12 cellular contexts compared by ENCODE assay signal in the genomic region with DNA sequence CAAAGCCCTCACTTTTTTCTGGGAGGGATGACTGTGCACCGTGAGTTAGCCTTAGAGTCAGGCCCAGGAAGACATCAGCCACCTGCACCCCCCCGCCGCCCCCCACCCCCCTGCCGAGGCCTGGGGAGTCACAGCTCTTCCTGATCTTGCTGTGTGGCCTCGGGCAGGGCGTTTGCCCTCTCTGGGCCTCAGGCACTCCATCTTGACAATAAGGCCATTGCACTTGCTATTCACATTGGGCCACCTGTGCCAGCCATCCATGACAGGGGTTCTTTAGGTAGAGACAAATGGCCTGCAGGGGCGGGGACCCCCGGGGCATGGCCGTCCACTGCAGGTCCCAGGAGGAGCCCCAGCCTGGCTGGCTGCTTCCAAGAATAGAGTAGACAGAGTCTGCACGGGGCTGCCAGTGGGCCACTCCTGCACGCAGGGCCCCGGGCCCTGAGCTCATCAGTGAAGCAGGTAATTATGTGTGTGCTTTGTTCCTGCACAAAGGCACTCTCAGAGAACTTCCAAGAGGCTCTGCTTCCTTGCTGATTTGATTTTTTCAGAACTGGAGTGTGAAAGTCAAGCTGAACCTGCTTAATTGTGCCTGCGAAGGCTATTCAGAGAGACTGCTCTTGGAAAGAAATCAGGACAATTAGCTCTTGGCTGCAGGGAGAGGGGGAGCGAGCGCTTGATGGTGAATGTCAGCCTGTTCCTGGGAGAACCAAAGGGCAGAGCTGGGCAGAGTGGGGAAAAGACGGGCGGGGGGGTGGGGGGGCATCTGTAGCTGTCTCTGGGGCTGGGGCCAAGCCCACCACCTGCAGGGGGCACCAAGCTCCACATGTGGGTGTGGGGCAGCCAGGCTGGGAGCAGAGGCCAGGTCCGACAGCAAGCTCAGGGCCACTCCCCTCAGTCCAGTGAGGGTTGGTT. TPM values are rescaled to one million over a fixed set of nuclear protein-coding genes. Genes with fewer than 3 reads are reported as not detected.
DNase-seq lines count a peak whose midpoint lies in the region; ATAC-seq, FAIRE-seq and TF ChIP-seq lines count a peak whose summit lies in the region.
"Had no signal": no experiment of that assay in that cellular context is flagged by ENCODE, and none has a peak within 500 bp of the region (broad histone marks: within the 10 kb centered on the region; RNA-seq: fewer than 3 reads in every experiment).

No MANE protein-coding gene starts in this region.

- no peak overlapping the region for H3K9ac ChIP-seq in astrocyte (ENCODE audit: low read length)

- no peak overlapping the region for H3K27ac Mint-ChIP-seq in astrocyte (ENCODE audit: unreplicated experiment)

- no peaks in the 10 kb centered on the region for H3K36me3 Mint-ChIP-seq in astrocyte (ENCODE audit: low read depth, unreplicated experiment)

- H3K4me1 ChIP-seq in astrocyte (ENCODE audit: insufficient read depth, low read length): peaks cover 30% of the 10 kb centered on the region
- peaks cover 8% of the 10 kb centered on the region for H3K4me1 ChIP-seq in mesodermal cell (ENCODE audit: control insufficient read depth, insufficient read depth, low read length, poor library complexity, severe bottlenecking)
- no peaks in the 10 kb centered on the region for H3K4me1 ChIP-seq in left lung
- H3K4me1 ChIP-seq: stomach had no signal

- H3K36me3 ChIP-seq in astrocyte (ENCODE audit: insufficient read depth, low read length) (no peaks in the 10 kb centered on the region), mesodermal cell (ENCODE audit: control insufficient read depth, insufficient read depth, low read length) (no peaks in the 10 kb centered on the region), left lung (peaks cover 0 to 11% of the 10 kb centered on the region in 2 donors)
- H3K36me3 ChIP-seq: stomach had no signal

- H3K79me2 ChIP-seq in astrocyte (ENCODE audit: insufficient read depth, low read length): no peaks in the 10 kb centered on the region

- WGBS in mesodermal cell (ENCODE audit: insufficient coverage in 2 of 2), 2 experiments: 79 to 91% methylated on average over 10 to 15 of the region's 18 CpGs

- no peaks in the 10 kb centered on the region for H3K9me3 Mint-ChIP-seq in astrocyte (ENCODE audit: unreplicated experiment)

- intact Hi-C loops in left lung (cut with DNase I): no loop called here

- no peaks in the 10 kb centered on the region for H4K20me1 ChIP-seq in astrocyte (ENCODE audit: insufficient read depth, low read length)

- peak; percentile 90 for DNase-seq in DMS79 treated with DMSO at 0.1 percent for 48 hours (lab: John Stamatoyannopoulos, UW)
- peak; percentile 15 for DNase-seq in NCI-H128 (lab: John Stamatoyannopoulos, UW; ENCODE audit: unreplicated experiment)
- DNase-seq in astrocyte (ENCODE audit: low read depth): no peak
- DNase-seq in stimulated activated CD4-positive, alpha-beta T cell treated with anti-CD3 and anti-CD28 coated beads, Interleukin-4, amount 100 ng/mL, for 4 hours: no peak
- no peak for DNase-seq in urothelium cell line (ENCODE audit: low spot score)
- no peak for DNase-seq in left lung
- DNase-seq: activated effector memory CD4-positive, alpha-beta T cell treated with Interleukin-2 at 50 U/mL for 16 hours; MM.1S; stomach had no signal

- H3K9me3 ChIP-seq in astrocyte (ENCODE audit: insufficient read depth, low read depth, low read length) (no peaks in the 10 kb centered on the region), mesodermal cell (ENCODE audit: control insufficient read depth, low read length) (no peaks in the 10 kb centered on the region), left lung (no peaks in the 10 kb centered on the region)
- H3K9me3 ChIP-seq: stomach had no signal

- FAIRE-seq in astrocyte (lab: Jason Lieb, UNC) (no peak), urothelium cell line (lab: Jason Lieb, UNC) (no peak)

- ATAC-seq in GM19463 (IDR thresholded peaks at IDR 0.05; ENCODE audit: unreplicated experiment) (no peak), left lung (no peak)

- no peak for TF ChIP-seq CTCF in astrocyte (IDR thresholded peaks at IDR 0.05; ENCODE audit: insufficient read depth, low read depth, low read length)
- TF ChIP-seq CTCF in left lung (IDR thresholded peaks at IDR 0.05): no peak

- no peaks in the 10 kb centered on the region for H3K27me3 ChIP-seq in astrocyte (ENCODE audit: insufficient read depth, low read length)
- H3K27me3 ChIP-seq in left lung: no peaks in the 10 kb centered on the region
- H3K27me3 ChIP-seq: stomach had no signal

- H3K4me3 ChIP-seq in astrocyte (ENCODE audit: insufficient read depth, low read depth, low read length) (no peak overlapping the region), mesodermal cell (ENCODE audit: extremely low read depth, insufficient read depth, low read length, poor library complexity, severe bottlenecking) (no peak overlapping the region), left lung (no peak overlapping the region)
- H3K4me3 ChIP-seq: skin epidermis, stomach had no signal

- no peak overlapping the region for H2AFZ ChIP-seq in astrocyte (ENCODE audit: low read depth, low read length)

- H3K27ac ChIP-seq in astrocyte (ENCODE audit: low read depth, low read length) (peak overlapping the region; percentile 71), mesodermal cell (ENCODE audit: low read depth, low read length, severe bottlenecking) (peak overlapping the region; percentile 37), left lung (no peak overlapping the region)
- H3K27ac ChIP-seq: skin epidermis, stomach had no signal

- H3K4me3 Mint-ChIP-seq in astrocyte (ENCODE audit: unreplicated experiment): no peak overlapping the region

- peaks cover 3% of the 10 kb centered on the region for H3K4me1 Mint-ChIP-seq in astrocyte (ENCODE audit: low read depth, unreplicated experiment)

- H3K27me3 Mint-ChIP-seq in astrocyte (ENCODE audit: low read depth, unreplicated experiment): peaks cover 25% of the 10 kb centered on the region

- H3K4me2 ChIP-seq in astrocyte (ENCODE audit: low read length): peak overlapping the region; percentile 80

RNA-seq across cellular contexts. Expression of a gene that starts 40.3 kb away (rescaled TPM):
- total RNA-seq in astrocyte (6.8 and 11.9 TPM in 2 replicates), left lung (10 to 100 TPM; 24.9 to 43.8 TPM)
- 102 TPM for polyA plus RNA-seq in mesodermal cell (2013, experiment 1 of 2)
- polyA plus RNA-seq in mesodermal cell (2013, experiment 2 of 2): 101 TPM

Comparison
In these comparisons a context has a peak if more than half of its experiments do, and no peak if none do; other contexts are left out.
1. DNase-seq: peak in DMS79 treated with DMSO at 0.1 percent for 48 hours (single experiment) and NCI-H128 (single experiment); none in astrocyte (single experiment), stimulated activated CD4-positive, alpha-beta T cell treated with anti-CD3 and anti-CD28 coated beads, Interleukin-4, amount 100 ng/mL, for 4 hours (0 of 2), urothelium cell line (single experiment) and left lung (0 of 2).
2. H3K27ac ChIP-seq: peak in astrocyte (single experiment) and mesodermal cell (single experiment); none in left lung (0 of 2).